Comparison of ENCODE assay signal across 2 cellular contexts in genomic region chr12:102289702-102290101, GRCh38.
A peak's percentile ranks its signal among the peaks of the same experiment; 100 is the strongest.
DNase-seq lines count a peak whose midpoint lies in the region; ATAC-seq, FAIRE-seq and TF ChIP-seq lines count a peak whose summit lies in the region.
"Not testable (repeated sequence)": the region's sequence is repeated elsewhere in the genome, so short reads cannot be mapped to it uniquely, and the experiment has no call there.

No MANE protein-coding gene starts in this region.

- TF ChIP-seq EP300 in K562 (IDR thresholded peaks at IDR 0.05; ENCODE audit: low read length): not testable (repeated sequence)

- DNase-seq in K562 (ENCODE audit: extremely low read depth in 1 of 4, low spot score in 3 of 4); endothelial cell of umbilical vein (ENCODE audit: low read depth, low spot score): not testable (repeated sequence)

- not testable (repeated sequence) for BruUV-seq in K562 (replicated peaks; lab: Mats Ljungman, UMichigan); endothelial cell of umbilical vein (replicated peaks; lab: Mats Ljungman, UMichigan)

- intact Hi-C loops in K562 (cut with micrococcal nuclease); endothelial cell of umbilical vein (cut with micrococcal nuclease): not testable (repeated sequence)

- not testable (repeated sequence) for H3K4me2 ChIP-seq in K562 (ENCODE audit: insufficient read depth, low read length); endothelial cell of umbilical vein (ENCODE audit: insufficient read depth, low read length)

- not testable (repeated sequence) for H3K27ac ChIP-seq in K562 (ENCODE audit: extremely low read depth, low read depth, low read length); endothelial cell of umbilical vein (ENCODE audit: insufficient read depth, low read depth, low read length)

- WGBS in K562 (ENCODE audit: insufficient coverage, low coverage, missing lambda C conversion rate): 8% methylated on average over 2 of the region's 2 CpGs

- not testable (repeated sequence) for ATAC-seq in K562

- CTCF ChIA-PET in K562 (lab: Yijun Ruan, JAX; ENCODE audit: low intra/inter-chr PET ratio); endothelial cell of umbilical vein (lab: Charles Lee): not testable (repeated sequence)

- H3K9ac ChIP-seq in K562 (ENCODE audit: insufficient read depth in 1 of 2, low read depth in 2 of 2, low read length in 2 of 2); endothelial cell of umbilical vein (replicated peaks; ENCODE audit: extremely low read depth, insufficient read depth, low read length): not testable (repeated sequence)

- not testable (repeated sequence) for H4K20me1 ChIP-seq in K562 (replicated peaks; ENCODE audit: control insufficient read depth, insufficient read depth, low read length); endothelial cell of umbilical vein (replicated peaks; ENCODE audit: control insufficient read depth, extremely low read depth, insufficient read depth, low read length)

- H3K9me3 ChIP-seq in K562 (replicated peaks; ENCODE audit: control insufficient read depth, insufficient read depth, low read depth, low read length); endothelial cell of umbilical vein (replicated peaks; ENCODE audit: control insufficient read depth, insufficient read depth, low read length): not testable (repeated sequence)

- FAIRE-seq in K562 (lab: Jason Lieb, UNC): not testable (repeated sequence)
- peak; percentile 57 for FAIRE-seq in endothelial cell of umbilical vein (lab: Jason Lieb, UNC)

- not testable (repeated sequence) for H3K36me3 ChIP-seq in K562 (ENCODE audit: control insufficient read depth, insufficient read depth, low read length); endothelial cell of umbilical vein (ENCODE audit: control insufficient read depth in 2 of 2, extremely low read depth in 1 of 2, insufficient read depth in 2 of 2, low read length in 2 of 2)

- not testable (repeated sequence) for H3K9me1 ChIP-seq in K562 (ENCODE audit: control insufficient read depth, insufficient read depth, low read length); endothelial cell of umbilical vein (replicated peaks; ENCODE audit: control insufficient read depth, extremely low read depth, insufficient read depth, low read length)

- not testable (repeated sequence) for H3K79me2 ChIP-seq in K562 (ENCODE audit: control insufficient read depth, insufficient read depth, low read length); endothelial cell of umbilical vein (ENCODE audit: control insufficient read depth, insufficient read depth, low read length)

- not testable (repeated sequence) for TF ChIP-seq POLR2A in K562 (conservative IDR thresholded peaks at IDR 0.05); endothelial cell of umbilical vein (IDR thresholded peaks at IDR 0.05; ENCODE audit: low read depth, low read length)

- POLR2A ChIA-PET in K562 (lab: Yijun Ruan, JAX); endothelial cell of umbilical vein (lab: Charles Lee): not testable (repeated sequence)

- not testable (repeated sequence) for H3K4me1 ChIP-seq in K562 (replicated peaks in 1 of 2; ENCODE audit: control insufficient read depth in 2 of 2, insufficient read depth in 2 of 2, low read length in 2 of 2); endothelial cell of umbilical vein (ENCODE audit: control insufficient read depth, extremely low read depth, insufficient read depth, low read length)

- not testable (repeated sequence) for H3K4me3 ChIP-seq in K562; endothelial cell of umbilical vein (replicated peaks in 1 of 3; ENCODE audit: insufficient read depth in 1 of 3, low read depth in 1 of 3, low read length in 3 of 3)

- in situ Hi-C loops in K562 (cut with MboI): not testable (repeated sequence)

- not testable (repeated sequence) for H2AFZ ChIP-seq in K562 (ENCODE audit: low read depth, low read length); endothelial cell of umbilical vein (ENCODE audit: low read depth, low read length)

- not testable (repeated sequence) for H3K27me3 ChIP-seq in K562 (ENCODE audit: control insufficient read depth in 2 of 2, insufficient read depth in 2 of 2, low read length in 2 of 2); endothelial cell of umbilical vein (ENCODE audit: control insufficient read depth in 2 of 2, insufficient read depth in 2 of 2, low read length in 2 of 2)

- TF ChIP-seq RAD21 in K562 (CRISPR knock-in tag; conservative IDR thresholded peaks at IDR 0.05 in 1 of 2, IDR thresholded peaks at IDR 0.05 in 1 of 2): not testable (repeated sequence)

- not testable (repeated sequence) for TF ChIP-seq CTCF in K562 (IDR thresholded peaks at IDR 0.05 in 2 of 3, conservative IDR thresholded peaks at IDR 0.05 in 1 of 3; ENCODE audit: insufficient read depth in 2 of 3, low read depth in 1 of 3, low read length in 3 of 3); endothelial cell of umbilical vein (IDR thresholded peaks at IDR 0.05; ENCODE audit: extremely low read depth in 1 of 2, insufficient read depth in 1 of 2, low read depth in 1 of 2, low read length in 2 of 2)

- dilution Hi-C loops in endothelial cell of umbilical vein (cut with MboI; ENCODE audit: extremely low pct_ligation_motif_present, low sequenced_read_pairs): not testable (repeated sequence)

TF ChIP-seq in K562, 482 proteins besides CTCF, POLR2A, EP300 and RAD21:
- TF ChIP-seq ZNF431 (CRISPR knock-in tag; IDR thresholded peaks at IDR 0.05): peak; percentile 91
